ENCODE assay signal across 16 cellular contexts in the genomic region with DNA sequence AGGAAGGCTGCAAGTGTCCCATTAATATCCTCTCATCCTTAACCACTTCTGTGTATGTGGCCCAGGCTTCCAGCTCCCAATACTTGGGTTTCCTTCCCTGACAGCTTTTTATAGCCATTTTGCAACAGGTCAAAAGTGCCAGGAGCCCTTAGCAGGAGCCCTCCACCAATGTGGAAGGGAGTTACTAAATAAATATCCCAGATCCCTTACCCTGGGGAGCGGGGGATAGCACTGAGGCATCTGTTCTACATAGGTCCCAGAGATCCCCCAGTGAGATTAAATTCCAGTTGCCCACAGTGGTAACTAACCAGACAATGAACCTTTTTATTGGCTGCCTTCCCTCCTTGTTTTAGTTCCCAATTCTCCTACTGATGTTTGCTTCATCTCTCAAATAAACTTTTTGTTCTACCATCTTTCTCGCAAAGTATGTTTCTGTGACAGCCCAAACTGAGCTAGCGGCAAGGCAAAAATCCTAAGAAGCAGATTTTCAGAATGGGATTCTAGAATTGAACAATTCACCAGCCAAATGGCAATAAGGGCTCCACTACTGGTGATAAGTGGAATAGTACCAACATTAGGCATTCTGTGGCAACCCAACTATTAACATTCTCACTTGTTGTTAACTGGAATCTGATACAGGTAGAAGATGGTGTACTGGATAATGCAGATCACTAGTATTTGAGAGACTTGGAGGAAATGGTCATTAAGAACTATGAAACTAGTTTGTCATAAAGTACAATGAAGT.
DNase-seq lines count a peak whose midpoint lies in the region; ATAC-seq lines count a peak whose summit lies in the region.
"Had no signal": no experiment of that assay in that cellular context is flagged by ENCODE, and none has a peak within 500 bp of the region (broad histone marks: within the 10 kb centered on the region; RNA-seq: fewer than 3 reads in every experiment).

No MANE protein-coding gene starts in this region.

- intact Hi-C loops in left ventricle myocardium superior (cut with micrococcal nuclease): no loop called here
- intact Hi-C loops in cardiac septum (cut with DNase I): loop anchor here (2.0 kb wide), 1 partner anchor 22 kb away; no protein-coding TSS in a partner anchor

- in situ Hi-C loops in ACHN (cut with HindIII; ENCODE audit: low pct_ligation_motif_present, low pct_unique_long_range_greater_than_20kb, low sequenced_read_pairs): no loop called here

- no peak for DNase-seq in left ventricle myocardium superior
- no peak for DNase-seq in cardiac septum (ENCODE audit: low spot score)
- peak; percentile 28 for DNase-seq in amniotic epithelial cell (ENCODE audit: low read depth)
- DNase-seq in iris pigment epithelial cell (ENCODE audit: low read depth): peak; percentile 45
- DNase-seq in smooth muscle cell of the brain vasculature (ENCODE audit: low read depth, low spot score): peak; percentile 62
- DNase-seq in NCI-H526 treated with DMSO at 0.1 percent for 48 hours (lab: John Stamatoyannopoulos, UW): no peak
- no peak for DNase-seq in NCI-H146 treated with DMSO at 0.1 percent for 48 hours (lab: John Stamatoyannopoulos, UW; ENCODE audit: unreplicated experiment)
- DNase-seq in ACHN: no peak
- DNase-seq: activated CD4-positive, alpha-beta T cell treated with anti-CD3 and anti-CD28 coated beads, Interleukin-2, amount 10 ng/mL, durations not matched to agents 24 days and 14 days; activated naive CD4-positive, alpha-beta T cell treated with anti-CD3 and anti-CD28 coated beads, Interleukin-2, amount 50 U/mL, for 16 hours; GOT3; NCI-H1436; NCI-H446; SHP77; stimulated activated CD4-positive, alpha-beta T cell treated with anti-CD3 and anti-CD28 coated beads, Interleukin-1b, Interleukin-23, amount 100 ng/mL, for 48 hours had no signal

- ATAC-seq in left ventricle myocardium superior: peak; percentile 63
- ATAC-seq: natural killer cell treated with Interleukin-12 subunit alpha and Interleukin-12 subunit beta and Interleukin-15 and Interleukin-18, amount 100 ng/mL, for 72 hours had no signal

Comparison
In these comparisons a context has a peak if more than half of its experiments do, and no peak if none do; other contexts are left out.
1. DNase-seq: peak in amniotic epithelial cell (single experiment), iris pigment epithelial cell (single experiment) and smooth muscle cell of the brain vasculature (single experiment); none in left ventricle myocardium superior (single experiment), cardiac septum (single experiment), NCI-H526 treated with DMSO at 0.1 percent for 48 hours (single experiment), NCI-H146 treated with DMSO at 0.1 percent for 48 hours (single experiment) and ACHN (single experiment).